37 cellular contexts compared by ENCODE assay signal in genomic region chr6:132520953-132521352, GRCh38. TPM values are rescaled to one million over a fixed set of nuclear protein-coding genes. Genes with fewer than 3 reads are reported as not detected.
DNase-seq lines count a peak whose midpoint lies in the region; ATAC-seq and TF ChIP-seq lines count a peak whose summit lies in the region.
"Had no signal": no experiment of that assay in that cellular context is flagged by ENCODE, and none has a peak within 500 bp of the region (broad histone marks: within the 10 kb centered on the region; RNA-seq: fewer than 3 reads in every experiment).

No MANE protein-coding gene starts in this region.

- peak overlapping the region; percentile 52 for H3K4me2 ChIP-seq in GM23248 (ENCODE audit: unreplicated experiment)

- intact Hi-C loops in Caco-2 (cut with micrococcal nuclease; ENCODE audit: unreplicated experiment) (no loop called here), left ventricle myocardium inferior (cut with micrococcal nuclease) (no loop called here)

- H3K4me3 ChIP-seq in GM23248 (0 out of 2 replicates have a peak overlapping the region, but pooled peaks have one; percentile 21), adipocyte (ENCODE audit: low read length) (no peak overlapping the region), fibroblast of the aortic adventitia (ENCODE audit: low read depth, low read length) (no peak overlapping the region), Peyer's patch (no peak overlapping the region), Caco-2 (ENCODE audit: low read depth, low read length) (no peak overlapping the region), left ventricle myocardium inferior (no peak overlapping the region)
- H3K4me3 ChIP-seq: ascending aorta, pancreas, skin epidermis had no signal

- no peak overlapping the region for H3K9ac ChIP-seq in GM23248
- H3K9ac ChIP-seq in adipocyte (ENCODE audit: low read length) = no peak overlapping the region

- DNase-seq in A172 (ENCODE audit: low spot score) = peak; percentile 46
- peak; percentile 89 for DNase-seq in GM23248
- peak; percentile 13 for DNase-seq in adipocyte (ENCODE audit: low read depth)
- DNase-seq in fibroblast of the aortic adventitia (ENCODE audit: low read depth) = peak; percentile 40
- no peak for DNase-seq in Peyer's patch
- no peak for DNase-seq in Caco-2
- DNase-seq in left ventricle myocardium inferior = no peak
- DNase-seq: 8988T; activated CD4-positive, alpha-beta T cell treated with anti-CD3 and anti-CD28 coated beads, Interleukin-2, amount 10 ng/mL, durations not matched to agents 24 days and 14 days; activated CD8-positive, alpha-beta memory T cell treated with anti-CD3 and anti-CD28 coated beads for 24 hours; activated effector memory CD4-positive, alpha-beta T cell treated with anti-CD3 and anti-CD28 coated beads, Interleukin-2, amount 50 U/mL, for 16 hours; activated naive CD8-positive, alpha-beta T cell treated with anti-CD3 and anti-CD28 coated beads for 36 hours; activated T-cell treated with anti-CD3 and anti-CD28 coated beads, Interleukin-2, amount 50 U/mL, for 1 hour; CD4-positive, alpha-beta T cell; endodermal cell; hypothalamus; Kasumi-1; left cardiac atrium; NCI-H146; NCI-H2107; NCI-H446 treated with DMSO at 0.1 percent for 48 hours; NCI-H82; pancreas; retina; stimulated activated naive B cell treated with anti-CD40 and anti-IgM and Interleukin-4, amounts not matched to agents 10 μg/mL and 1 μg/mL and 100 μg/mL, for 72 hours; T1000 had no signal

- peaks cover 15% of the 10 kb centered on the region for H3K4me1 ChIP-seq in GM23248 (ENCODE audit: insufficient read depth)
- peaks cover 9% of the 10 kb centered on the region for H3K4me1 ChIP-seq in adipocyte (ENCODE audit: control insufficient read depth, insufficient read depth, low read length)
- no peaks in the 10 kb centered on the region for H3K4me1 ChIP-seq in Peyer's patch
- H3K4me1 ChIP-seq in Caco-2 = no peaks in the 10 kb centered on the region
- no peaks in the 10 kb centered on the region for H3K4me1 ChIP-seq in left ventricle myocardium inferior
- H3K4me1 ChIP-seq: pancreas had no signal

- no peaks in the 10 kb centered on the region for H3K4me1 Mint-ChIP-seq in Caco-2 (ENCODE audit: low read depth, unreplicated experiment)
- H3K4me1 Mint-ChIP-seq: activated CD4-positive, alpha-beta T cell treated with anti-CD3 and anti-CD28 coated beads, Interleukin-2, amount 10 ng/mL, durations not matched to agents 24 days and 14 days; activated naive CD8-positive, alpha-beta T cell treated with anti-CD3 and anti-CD28 coated beads for 36 hours; central memory CD8-positive, alpha-beta T cell; nephron had no signal

- H3K4me3 Mint-ChIP-seq in Caco-2 (ENCODE audit: unreplicated experiment) = no peak overlapping the region
- H3K4me3 Mint-ChIP-seq: activated CD4-positive, alpha-beta T cell treated with anti-CD3 and anti-CD28 coated beads, Interleukin-2, amount 10 ng/mL, durations not matched to agents 24 days and 14 days; activated naive CD8-positive, alpha-beta T cell treated with anti-CD3 and anti-CD28 coated beads for 36 hours; CD4-positive, alpha-beta T cell; central memory CD8-positive, alpha-beta T cell; endodermal cell; nephron; stimulated activated naive B cell treated with anti-CD40 and anti-IgM and Interleukin-4, amounts not matched to agents 10 μg/mL and 1 μg/mL and 100 μg/mL, for 72 hours had no signal

- H3K27ac Mint-ChIP-seq in Caco-2 (ENCODE audit: unreplicated experiment) = no peak overlapping the region
- H3K27ac Mint-ChIP-seq: activated CD4-positive, alpha-beta T cell treated with anti-CD3 and anti-CD28 coated beads, Interleukin-2, amount 10 ng/mL, durations not matched to agents 24 days and 14 days; activated naive CD8-positive, alpha-beta T cell treated with anti-CD3 and anti-CD28 coated beads for 36 hours; CD4-positive, alpha-beta T cell; endodermal cell; nephron; stimulated activated naive B cell treated with anti-CD40 and anti-IgM and Interleukin-4, amounts not matched to agents 10 μg/mL and 1 μg/mL and 100 μg/mL, for 72 hours had no signal

- H3K27me3 Mint-ChIP-seq in Caco-2 (ENCODE audit: insufficient read depth, unreplicated experiment) = peaks cover 3% of the 10 kb centered on the region

- peak overlapping the region; percentile 57 for H3K27ac ChIP-seq in GM23248
- H3K27ac ChIP-seq in Peyer's patch = no peak overlapping the region
- H3K27ac ChIP-seq in left ventricle myocardium inferior (replicated peaks) = no peak overlapping the region
- H3K27ac ChIP-seq: ascending aorta, pancreas, RWPE1, skin epidermis had no signal

- POLR2A ChIA-PET in Caco-2 (lab: Charles Lee) = no interaction called here

- H3K36me3 ChIP-seq in GM23248 (ENCODE audit: low read depth) (no peaks in the 10 kb centered on the region), adipocyte (ENCODE audit: control insufficient read depth, insufficient read depth, low read length, severe bottlenecking) (no peaks in the 10 kb centered on the region), Peyer's patch (no peaks in the 10 kb centered on the region), Caco-2 (ENCODE audit: control insufficient read depth, insufficient read depth, low read length) (no peaks in the 10 kb centered on the region), left ventricle myocardium inferior (no peaks in the 10 kb centered on the region)
- H3K36me3 ChIP-seq: ascending aorta, pancreas had no signal

- H3K36me3 Mint-ChIP-seq in Caco-2 (ENCODE audit: insufficient read depth, unreplicated experiment) = no peaks in the 10 kb centered on the region
- H3K36me3 Mint-ChIP-seq: activated naive CD8-positive, alpha-beta T cell treated with anti-CD3 and anti-CD28 coated beads for 36 hours; stimulated activated naive B cell treated with anti-CD40 and anti-IgM and Interleukin-4, amounts not matched to agents 10 μg/mL and 1 μg/mL and 100 μg/mL, for 72 hours had no signal

- in situ Hi-C loops in GM23248 (cut with MboI) = no loop called here

- no peaks in the 10 kb centered on the region for H3K9me2 ChIP-seq in GM23248 (ENCODE audit: insufficient read depth)

- no peaks in the 10 kb centered on the region for H3K9me3 Mint-ChIP-seq in Caco-2 (ENCODE audit: unreplicated experiment)
- H3K9me3 Mint-ChIP-seq: activated CD4-positive, alpha-beta T cell treated with anti-CD3 and anti-CD28 coated beads, Interleukin-2, amount 10 ng/mL, durations not matched to agents 24 days and 14 days; activated naive CD8-positive, alpha-beta T cell treated with anti-CD3 and anti-CD28 coated beads for 36 hours; CD4-positive, alpha-beta T cell; central memory CD8-positive, alpha-beta T cell; stimulated activated naive B cell treated with anti-CD40 and anti-IgM and Interleukin-4, amounts not matched to agents 10 μg/mL and 1 μg/mL and 100 μg/mL, for 72 hours had no signal

- CTCF ChIA-PET in Caco-2 (lab: Charles Lee) = interaction anchor here (1.3 kb wide), 1 partner anchor 10 kb away, joined by 3 read pairs; no protein-coding TSS in a partner anchor

- no peak for ATAC-seq in HG02938 (IDR thresholded peaks at IDR 0.05; ENCODE audit: unreplicated experiment)
- ATAC-seq: HCT116; left cardiac atrium; pancreas; stimulated activated naive B cell treated with anti-CD40 and anti-IgM and Interleukin-4, amounts not matched to agents 10 μg/mL and 1 μg/mL and 100 μg/mL, for 72 hours had no signal

- no peaks in the 10 kb centered on the region for H4K20me1 ChIP-seq in GM23248 (ENCODE audit: insufficient read depth)

- no peaks in the 10 kb centered on the region for H3K27me3 ChIP-seq in GM23248 (replicated peaks; ENCODE audit: insufficient read depth)
- H3K27me3 ChIP-seq in adipocyte (replicated peaks; ENCODE audit: control insufficient read depth, insufficient read depth, low read length) = no peaks in the 10 kb centered on the region
- no peaks in the 10 kb centered on the region for H3K27me3 ChIP-seq in Peyer's patch
- H3K27me3 ChIP-seq in Caco-2 (replicated peaks; ENCODE audit: control insufficient read depth, insufficient read depth, low read length) = no peaks in the 10 kb centered on the region
- H3K27me3 ChIP-seq in left ventricle myocardium inferior (ENCODE audit: low read depth) = peaks cover 5% of the 10 kb centered on the region
- H3K27me3 ChIP-seq: ascending aorta, pancreas had no signal

- no TSS peak for BruUV-seq in Caco-2 (replicated peaks; lab: Mats Ljungman, UMichigan)

- H3K9me3 ChIP-seq in GM23248 (ENCODE audit: low read depth) (no peaks in the 10 kb centered on the region), adipocyte (ENCODE audit: control insufficient read depth, low read length) (no peaks in the 10 kb centered on the region), Peyer's patch (no peaks in the 10 kb centered on the region), Caco-2 (no peaks in the 10 kb centered on the region), left ventricle myocardium inferior (replicated peaks) (no peaks in the 10 kb centered on the region)
- H3K9me3 ChIP-seq: ascending aorta, pancreas had no signal

- TF ChIP-seq POLR2A in Peyer's patch (IDR thresholded peaks at IDR 0.05) = no peak

- no peaks in the 10 kb centered on the region for H3K79me2 ChIP-seq in GM23248 (ENCODE audit: insufficient read depth)

- 39 to 43% methylated on average over 2 of the region's 2 CpGs for WGBS in GM23248 (ENCODE audit: low coverage in 1 of 2, low lambda C conversion rate in 2 of 2, missing lambda C conversion rate in 2 of 2), 2 experiments

- H2AFZ ChIP-seq in GM23248 = 0 out of 2 replicates have a peak overlapping the region, but pooled peaks have one; percentile 8

- H3F3A ChIP-seq in GM23248 (ENCODE audit: insufficient read depth) = peaks cover 8% of the 10 kb centered on the region

- TF ChIP-seq CTCF in fibroblast of the aortic adventitia (IDR thresholded peaks at IDR 0.05; ENCODE audit: insufficient read depth, low read length) (no peak), Peyer's patch (IDR thresholded peaks at IDR 0.05) (no peak), Caco-2 (IDR thresholded peaks at IDR 0.05; ENCODE audit: insufficient read depth in 1 of 2, low read depth in 1 of 2, low read length in 1 of 2, severe bottlenecking in 1 of 2, unreplicated experiment in 1 of 2) (no peak), left ventricle myocardium inferior (IDR thresholded peaks at IDR 0.05; ENCODE audit: borderline replicate concordance) (no peak)

RNA-seq across cellular contexts. Expression of gene STX7, which starts 8.0 kb away (rescaled TPM):
- 27.3 and 35.6 TPM in 2 replicates for total RNA-seq in A172 (2014; rRNA removed; shearing (Covaris generic))
- total RNA-seq in GM23248 (2014; rRNA removed; shearing (Covaris generic)) = 47.2 and 61.5 TPM in 2 replicates
- polyA plus RNA-seq in GM23248 (2016; fragmentation: Nextera tagmentation; extraction: Ambion mirVana) = 52.9 and 59.8 TPM in 2 replicates
- total RNA-seq in fibroblast of the aortic adventitia (ENCODE audit: low replicate concordance) (21.9 and 49.7 TPM in 2 replicates), Peyer's patch (10 to 100 TPM; 31.4 to 65.9 (median 51.9) TPM), Caco-2 (2022) (41.0 and 42.4 TPM in 2 replicates), left ventricle myocardium inferior (48.4 TPM)

RNA-seq across cellular contexts. Expression of gene TAAR9, which starts 17.1 kb away (rescaled TPM):
- total RNA-seq in A172 (2014; rRNA removed; shearing (Covaris generic)) = not detected in 2 replicates
- not detected in 2 replicates for total RNA-seq in GM23248 (2014; rRNA removed; shearing (Covaris generic))
- polyA plus RNA-seq in GM23248 (2016; fragmentation: Nextera tagmentation; extraction: Ambion mirVana) = not detected in 2 replicates
- total RNA-seq in fibroblast of the aortic adventitia (ENCODE audit: low replicate concordance) = 0.09 TPM in 1 of 2 replicates, not detected in the other
- not detected for total RNA-seq in Peyer's patch
- not detected in 2 replicates for total RNA-seq in Caco-2 (2022)
- not detected for total RNA-seq in left ventricle myocardium inferior
- total RNA-seq: activated CD4-positive, alpha-beta T cell treated with anti-CD3 and anti-CD28 coated beads, Interleukin-2, amount 10 ng/mL, durations not matched to agents 24 days and 14 days; activated naive CD8-positive, alpha-beta T cell treated with anti-CD3 and anti-CD28 coated beads for 36 hours; ascending aorta; CD4-positive, alpha-beta T cell; endodermal cell; left cardiac atrium; lung microvascular endothelial cell; pancreas; SK-MEL-5; ureter had no signal
- polyA plus RNA-seq: esophagus, pancreas had no signal

RNA-seq across cellular contexts. Expression of gene TAAR8, which starts 31.5 kb away (rescaled TPM):
- total RNA-seq in A172 (2014; rRNA removed; shearing (Covaris generic)) = not detected in 2 replicates
- not detected in 2 replicates for total RNA-seq in GM23248 (2014; rRNA removed; shearing (Covaris generic))
- not detected in 2 replicates for polyA plus RNA-seq in GM23248 (2016; fragmentation: Nextera tagmentation; extraction: Ambion mirVana)
- total RNA-seq in fibroblast of the aortic adventitia (ENCODE audit: low replicate concordance) = not detected in 2 replicates
- total RNA-seq in Peyer's patch = not detected
- total RNA-seq in Caco-2 (2022) = not detected in 2 replicates
- not detected for total RNA-seq in left ventricle myocardium inferior
- total RNA-seq: activated CD4-positive, alpha-beta T cell treated with anti-CD3 and anti-CD28 coated beads, Interleukin-2, amount 10 ng/mL, durations not matched to agents 24 days and 14 days; activated naive CD8-positive, alpha-beta T cell treated with anti-CD3 and anti-CD28 coated beads for 36 hours; ascending aorta; CD4-positive, alpha-beta T cell; endodermal cell; left cardiac atrium; lung microvascular endothelial cell; pancreas; SK-MEL-5; ureter had no signal
- polyA plus RNA-seq: esophagus, pancreas had no signal

RNA-seq across cellular contexts. Expression of gene TAAR6, which starts 49.2 kb away (rescaled TPM):
- not detected in 2 replicates for total RNA-seq in A172 (2014; rRNA removed; shearing (Covaris generic))
- total RNA-seq in GM23248 (2014; rRNA removed; shearing (Covaris generic)) = not detected in 2 replicates
- not detected in 2 replicates for polyA plus RNA-seq in GM23248 (2016; fragmentation: Nextera tagmentation; extraction: Ambion mirVana)
- total RNA-seq in fibroblast of the aortic adventitia (ENCODE audit: low replicate concordance) (not detected in 2 replicates), Peyer's patch (not detected), Caco-2 (2022) (not detected in 2 replicates), left ventricle myocardium inferior (not detected)
- total RNA-seq: activated CD4-positive, alpha-beta T cell treated with anti-CD3 and anti-CD28 coated beads, Interleukin-2, amount 10 ng/mL, durations not matched to agents 24 days and 14 days; activated naive CD8-positive, alpha-beta T cell treated with anti-CD3 and anti-CD28 coated beads for 36 hours; ascending aorta; CD4-positive, alpha-beta T cell; endodermal cell; left cardiac atrium; lung microvascular endothelial cell; pancreas; SK-MEL-5; ureter had no signal
- polyA plus RNA-seq: esophagus, pancreas had no signal

Comparison
In these comparisons a context has a peak if more than half of its experiments do, and no peak if none do; other contexts are left out.
1. DNase-seq: peak in A172 (single experiment), GM23248 (single experiment), adipocyte (single experiment) and fibroblast of the aortic adventitia (single experiment); none in Peyer's patch (0 of 3), Caco-2 (0 of 2) and left ventricle myocardium inferior (single experiment).